In genomic region chr5:42993516-42994284, GRCh38 we compare ENCODE assay signal across 8 cellular contexts. TPM values are rescaled to one million over a fixed set of nuclear protein-coding genes. Genes with fewer than 3 reads are reported as not detected.
DNase-seq lines count a peak whose midpoint lies in the region; ATAC-seq, FAIRE-seq and TF ChIP-seq lines count a peak whose summit lies in the region.

No MANE protein-coding gene starts in this region.

- H3K9me3 ChIP-seq in KOPT-K1 (ENCODE audit: insufficient read depth, low read length, poor library complexity, severe bottlenecking), result peaks cover 8% of the 10 kb centered on the region
- no peaks in the 10 kb centered on the region for H3K9me3 ChIP-seq in pancreas

- intact Hi-C loops in pancreas (cut with DNase I), result no loop called here

- FAIRE-seq in pancreas (lab: Jason Lieb, UNC), result no peak

- TF ChIP-seq CTCF in pancreas (IDR thresholded peaks at IDR 0.05), result no peak

- peak overlapping the region; percentile 100 for H3K27ac ChIP-seq in KOPT-K1 (ENCODE audit: low read depth, low read length, poor library complexity, severe bottlenecking)
- H3K27ac ChIP-seq in pancreas, result peak overlapping the region in 3 of 4 donors; percentile 44 to 88 (median 82)

- H3K27me3 ChIP-seq in pancreas, result peaks cover 6 to 75% (median 31%) of the 10 kb centered on the region in 4 donors

- DNase-seq in activated CD8-positive, alpha-beta memory T cell treated with anti-CD3 and anti-CD28 coated beads, Interleukin-2, amount 50 U/mL, for 4 hours, result peak; percentile 45
- DNase-seq in fibroblast of gingiva (ENCODE audit: low read depth) (peak; percentile 79), pancreas (no peak), NCI-H2081 (lab: John Stamatoyannopoulos, UW) (no peak)

- H3K4me1 ChIP-seq in pancreas, result no peaks in the 10 kb centered on the region

- H3K36me3 ChIP-seq in KOPT-K1 (ENCODE audit: insufficient read depth, low read length), result no peaks in the 10 kb centered on the region
- H3K36me3 ChIP-seq in pancreas, result no peaks in the 10 kb centered on the region

- ATAC-seq in GM18511 (IDR thresholded peaks at IDR 0.05; ENCODE audit: unreplicated experiment) (peak; percentile 6), pancreas (peak in 1 of 4 donors; percentile 9), HG02973 (IDR thresholded peaks at IDR 0.05; ENCODE audit: unreplicated experiment) (no peak), HG02981 (IDR thresholded peaks at IDR 0.05; ENCODE audit: unreplicated experiment) (no peak)

- WGBS in pancreas, 2 donors, result 16 to 21% methylated on average over 34 of the region's 34 CpGs

- peak overlapping the region in 1 of 4 donors; percentile 50 for H3K4me3 ChIP-seq in pancreas

RNA-seq across cellular contexts. Expression of gene ANXA2R, which starts 46.4 kb away (rescaled TPM):
- total RNA-seq in pancreas, result under 1 TPM; 0.32 to 0.90 (median 0.47) TPM
- 1 to 10 TPM in 1 of 2 donors, under 1 TPM in 1; 0.87 to 1.9 TPM for polyA plus RNA-seq in pancreas

Comparison
In these comparisons a context has a peak if more than half of its experiments do, and no peak if none do; other contexts are left out.
1. DNase-seq: peak in activated CD8-positive, alpha-beta memory T cell treated with anti-CD3 and anti-CD28 coated beads, Interleukin-2, amount 50 U/mL, for 4 hours (single experiment) and fibroblast of gingiva (single experiment); none in pancreas (0 of 6) and NCI-H2081 (0 of 2).